16 cellular contexts compared by ENCODE assay signal in the genomic region with DNA sequence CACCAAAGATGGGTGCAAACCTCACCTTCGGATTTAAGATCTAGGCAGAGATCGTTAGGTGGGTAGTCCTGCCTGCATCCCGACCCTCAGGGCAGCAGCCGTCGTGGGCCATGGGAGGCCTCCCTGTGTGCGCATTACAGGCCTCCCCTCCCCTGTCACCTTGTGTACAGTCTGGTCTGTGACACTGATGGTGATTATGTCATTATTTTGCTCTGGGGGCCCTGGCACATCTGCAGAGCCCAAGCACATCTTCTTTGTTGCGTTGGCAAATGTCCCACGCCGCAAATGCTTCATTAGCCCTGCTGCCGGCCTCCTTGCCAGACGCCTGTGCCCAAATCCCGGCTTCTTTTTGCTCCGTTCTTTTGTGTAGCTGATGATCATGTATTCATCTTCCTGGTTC. TPM values are rescaled to one million over a fixed set of nuclear protein-coding genes. Genes with fewer than 3 reads are reported as not detected.
DNase-seq lines count a peak whose midpoint lies in the region; ATAC-seq and TF ChIP-seq lines count a peak whose summit lies in the region.
"Had no signal": no experiment of that assay in that cellular context is flagged by ENCODE, and none has a peak within 500 bp of the region (broad histone marks: within the 10 kb centered on the region; RNA-seq: fewer than 3 reads in every experiment).

No MANE protein-coding gene starts in this region.

- no peaks in the 10 kb centered on the region for H3K27me3 Mint-ChIP-seq in nephron (ENCODE audit: low read depth)
- H3K27me3 Mint-ChIP-seq in endothelial cell (ENCODE audit: unreplicated experiment): peaks cover 2% of the 10 kb centered on the region
- H3K27me3 Mint-ChIP-seq: activated naive CD4-positive, alpha-beta T cell treated with anti-CD3 and anti-CD28 coated beads, Interleukin-2, amount 50 U/mL, for 24 hours had no signal

- TF ChIP-seq CTCF in nephron (IDR thresholded peaks at IDR 0.05; ENCODE audit: unreplicated experiment in 3 of 3) (no peak), endothelial cell (IDR thresholded peaks at IDR 0.05; ENCODE audit: unreplicated experiment) (no peak)

- DNase-seq in NCI-H1417 (lab: John Stamatoyannopoulos, UW): peak in 2 of 3 experiments; percentile 30 to 46
- DNase-seq in NCI-H1417 treated with DMSO at 0.1 percent for 48 hours (lab: John Stamatoyannopoulos, UW): no peak
- peak; percentile 82 for DNase-seq in NCI-H1105 treated with DMSO at 0.1 percent for 48 hours (lab: John Stamatoyannopoulos, UW)
- peak; percentile 21 for DNase-seq in RPMI7951 (ENCODE audit: low read depth)
- DNase-seq in endothelial cell (ENCODE audit: low spot score): no peak
- DNase-seq: activated CD8-positive, alpha-beta T cell treated with anti-CD3 and anti-CD28 coated beads, Interleukin-2, amount 10 ng/mL, durations not matched to agents 7 days and 5 days; AML-193; NCI-H82; stimulated activated naive CD8-positive, alpha-beta T cell treated with anti-CD3 and anti-CD28 coated beads, Interleukin-15, Interleukin-2, amounts not matched to agents 100 U/mL and 50 U/mL, for 24 hours had no signal

- H3K4me1 Mint-ChIP-seq in nephron (peaks cover 51% of the 10 kb centered on the region), endothelial cell (ENCODE audit: unreplicated experiment) (peaks cover 4% of the 10 kb centered on the region)

- peak overlapping the region; percentile 22 to 69 (median 59) for H3K27ac Mint-ChIP-seq in nephron
- H3K27ac Mint-ChIP-seq in endothelial cell (ENCODE audit: unreplicated experiment): no peak overlapping the region
- H3K27ac Mint-ChIP-seq: activated CD8-positive, alpha-beta T cell treated with anti-CD3 and anti-CD28 coated beads, Interleukin-2, amount 10 ng/mL, durations not matched to agents 7 days and 5 days; activated T-cell treated with anti-CD3 and anti-CD28 coated beads, Interleukin-2, amount 50 U/mL, for 72 hours; GM23338 had no signal

- H3K36me3 Mint-ChIP-seq in nephron (ENCODE audit: low read depth) (peaks cover 9% of the 10 kb centered on the region), endothelial cell (ENCODE audit: low read depth, unreplicated experiment) (peaks cover 4% of the 10 kb centered on the region)
- H3K36me3 Mint-ChIP-seq: activated naive CD4-positive, alpha-beta T cell treated with anti-CD3 and anti-CD28 coated beads, Interleukin-2, amount 50 U/mL, for 24 hours had no signal

- ATAC-seq in GM19455 (IDR thresholded peaks at IDR 0.05; ENCODE audit: unreplicated experiment): no peak
- ATAC-seq in GM21528 (IDR thresholded peaks at IDR 0.05; ENCODE audit: low FRiP score, unreplicated experiment): no peak
- ATAC-seq: activated CD8-positive, alpha-beta T cell treated with anti-CD3 and anti-CD28 coated beads, Interleukin-2, amount 10 ng/mL, durations not matched to agents 7 days and 5 days; GM23338; Panc1; stimulated activated naive CD8-positive, alpha-beta T cell treated with anti-CD3 and anti-CD28 coated beads, Interleukin-15, Interleukin-2, amounts not matched to agents 100 U/mL and 50 U/mL, for 24 hours had no signal

- H3K9me3 Mint-ChIP-seq in nephron (no peaks in the 10 kb centered on the region), endothelial cell (ENCODE audit: unreplicated experiment) (no peaks in the 10 kb centered on the region)
- H3K9me3 Mint-ChIP-seq: activated naive CD4-positive, alpha-beta T cell treated with anti-CD3 and anti-CD28 coated beads, Interleukin-2, amount 50 U/mL, for 24 hours; activated T-cell treated with anti-CD3 and anti-CD28 coated beads, Interleukin-2, amount 50 U/mL, for 72 hours; GM23338 had no signal

- no peak overlapping the region for H3K4me3 Mint-ChIP-seq in nephron
- H3K4me3 Mint-ChIP-seq in endothelial cell (ENCODE audit: unreplicated experiment): no peak overlapping the region
- H3K4me3 Mint-ChIP-seq: activated CD8-positive, alpha-beta T cell treated with anti-CD3 and anti-CD28 coated beads, Interleukin-2, amount 10 ng/mL, durations not matched to agents 7 days and 5 days; activated naive CD4-positive, alpha-beta T cell treated with anti-CD3 and anti-CD28 coated beads, Interleukin-2, amount 50 U/mL, for 24 hours; activated T-cell treated with anti-CD3 and anti-CD28 coated beads, Interleukin-2, amount 50 U/mL, for 72 hours; GM23338 had no signal

RNA-seq across cellular contexts. Expression of a gene that starts 31.7 kb away (rescaled TPM):
- 2.4 and 3.0 TPM in 2 replicates for total RNA-seq in RPMI7951 (2014; rRNA removed; shearing (Covaris generic))
- total RNA-seq in endothelial cell (ENCODE audit: unreplicated experiment): 7.2 TPM
- total RNA-seq: activated CD8-positive, alpha-beta T cell treated with anti-CD3 and anti-CD28 coated beads, Interleukin-2, amount 10 ng/mL, durations not matched to agents 7 days and 5 days had no signal

Comparison
In these comparisons a context has a peak if more than half of its experiments do, and no peak if none do; other contexts are left out.
1. DNase-seq: peak in NCI-H1417 (2 of 3), NCI-H1105 treated with DMSO at 0.1 percent for 48 hours (single experiment) and RPMI7951 (single experiment); none in NCI-H1417 treated with DMSO at 0.1 percent for 48 hours (single experiment) and endothelial cell (single experiment).